Comparison of ENCODE assay signal across 1 cellular context in the genomic region with DNA sequence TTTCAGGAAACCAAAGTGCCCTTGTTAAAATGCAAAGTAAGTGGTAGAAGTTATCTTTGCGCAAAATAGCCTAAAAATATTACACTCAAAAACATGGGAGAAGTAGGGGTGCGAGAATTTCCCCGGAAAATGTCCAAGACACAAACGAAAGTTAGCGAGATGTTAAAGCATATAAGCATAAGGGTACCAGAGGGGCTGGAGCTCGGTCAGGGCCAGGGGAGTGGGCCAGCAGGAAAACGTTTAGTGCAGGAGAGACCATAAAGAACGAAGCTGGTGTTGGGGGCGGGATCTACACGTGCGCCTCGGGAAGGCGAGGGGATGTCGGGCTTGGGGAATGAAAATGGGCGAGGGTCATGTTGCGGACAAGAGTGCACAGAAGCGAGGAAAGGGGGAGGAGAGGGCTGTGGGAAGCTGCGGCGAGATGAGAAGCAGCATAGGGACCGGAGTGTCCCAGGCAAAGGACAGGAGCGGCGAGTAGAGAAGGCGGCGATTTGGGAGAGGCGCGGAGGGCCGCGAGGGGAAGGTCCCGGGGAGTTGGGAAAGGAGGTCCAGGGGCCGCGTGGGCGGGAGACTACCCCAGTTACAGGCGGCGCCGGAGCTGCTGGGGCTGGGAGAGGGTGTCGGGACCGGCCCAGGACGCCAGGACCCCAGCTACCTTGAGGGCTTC.
TF ChIP-seq lines count a peak whose summit lies in the region.

No MANE protein-coding gene starts in this region.

TF ChIP-seq in SK-N-SH treated with all-trans-retinoic acid at 6 μM for 48 hours, 23 proteins besides CTCF, POLR2A, EP300 and RAD21 (continued from another document):
- TF ChIP-seq, protein P1, sequence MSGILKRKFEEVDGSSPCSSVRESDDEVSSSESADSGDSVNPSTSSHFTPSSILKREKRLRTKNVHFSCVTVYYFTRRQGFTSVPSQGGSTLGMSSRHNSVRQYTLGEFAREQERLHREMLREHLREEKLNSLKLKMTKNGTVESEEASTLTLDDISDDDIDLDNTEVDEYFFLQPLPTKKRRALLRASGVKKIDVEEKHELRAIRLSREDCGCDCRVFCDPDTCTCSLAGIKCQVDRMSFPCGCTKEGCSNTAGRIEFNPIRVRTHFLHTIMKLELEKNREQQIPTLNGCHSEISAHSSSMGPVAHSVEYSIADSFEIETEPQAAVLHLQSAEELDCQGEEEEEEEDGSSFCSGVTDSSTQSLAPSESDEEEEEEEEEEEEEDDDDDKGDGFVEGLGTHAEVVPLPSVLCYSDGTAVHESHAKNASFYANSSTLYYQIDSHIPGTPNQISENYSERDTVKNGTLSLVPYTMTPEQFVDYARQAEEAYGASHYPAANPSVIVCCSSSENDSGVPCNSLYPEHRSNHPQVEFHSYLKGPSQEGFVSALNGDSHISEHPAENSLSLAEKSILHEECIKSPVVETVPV (CRISPR knock-in tag; IDR thresholded peaks at IDR 0.05): no peak
- TF ChIP-seq TOX (CRISPR knock-in tag; IDR thresholded peaks at IDR 0.05; ENCODE audit: borderline replicate concordance) (no peak), CSDC2 (CRISPR knock-in tag; IDR thresholded peaks at IDR 0.05) (no peak), ISL1 (CRISPR knock-in tag; IDR thresholded peaks at IDR 0.05) (no peak), ZNF565 (CRISPR knock-in tag; conservative IDR thresholded peaks at IDR 0.05; ENCODE audit: low read depth) (no peak)
- TF ChIP-seq, protein P2, sequence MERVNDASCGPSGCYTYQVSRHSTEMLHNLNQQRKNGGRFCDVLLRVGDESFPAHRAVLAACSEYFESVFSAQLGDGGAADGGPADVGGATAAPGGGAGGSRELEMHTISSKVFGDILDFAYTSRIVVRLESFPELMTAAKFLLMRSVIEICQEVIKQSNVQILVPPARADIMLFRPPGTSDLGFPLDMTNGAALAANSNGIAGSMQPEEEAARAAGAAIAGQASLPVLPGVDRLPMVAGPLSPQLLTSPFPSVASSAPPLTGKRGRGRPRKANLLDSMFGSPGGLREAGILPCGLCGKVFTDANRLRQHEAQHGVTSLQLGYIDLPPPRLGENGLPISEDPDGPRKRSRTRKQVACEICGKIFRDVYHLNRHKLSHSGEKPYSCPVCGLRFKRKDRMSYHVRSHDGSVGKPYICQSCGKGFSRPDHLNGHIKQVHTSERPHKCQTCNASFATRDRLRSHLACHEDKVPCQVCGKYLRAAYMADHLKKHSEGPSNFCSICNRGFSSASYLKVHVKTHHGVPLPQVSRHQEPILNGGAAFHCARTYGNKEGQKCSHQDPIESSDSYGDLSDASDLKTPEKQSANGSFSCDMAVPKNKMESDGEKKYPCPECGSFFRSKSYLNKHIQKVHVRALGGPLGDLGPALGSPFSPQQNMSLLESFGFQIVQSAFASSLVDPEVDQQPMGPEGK (CRISPR knock-in tag; IDR thresholded peaks at IDR 0.05; ENCODE audit: borderline replicate concordance): no peak
